Comparison of ENCODE assay signal across 15 cellular contexts in the genomic region with DNA sequence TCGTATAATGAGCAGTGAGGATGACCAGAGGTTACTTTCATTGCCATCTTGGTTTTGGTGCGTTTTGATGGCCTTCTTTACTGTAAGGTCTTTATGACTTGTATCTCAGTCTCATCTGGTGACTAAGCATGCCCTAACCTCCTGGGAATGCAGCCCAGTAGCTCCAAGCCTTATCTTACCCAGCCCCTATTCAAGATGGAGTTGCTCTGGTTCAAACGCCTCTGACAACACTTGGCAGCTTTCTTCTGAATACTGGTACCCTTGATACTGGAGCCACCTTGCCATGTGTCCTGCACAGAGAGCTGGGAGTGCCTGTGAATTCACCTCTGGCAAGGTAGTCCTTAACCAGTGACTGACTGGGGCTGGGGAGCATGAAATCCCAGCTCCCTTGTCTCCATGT.
DNase-seq lines count a peak whose midpoint lies in the region; ATAC-seq lines count a peak whose summit lies in the region.
"Had no signal": no experiment of that assay in that cellular context is flagged by ENCODE, and none has a peak within 500 bp of the region (broad histone marks: within the 10 kb centered on the region; RNA-seq: fewer than 3 reads in every experiment).

No MANE protein-coding gene starts in this region.

- H3K4me1 Mint-ChIP-seq in dendritic cell treated with granulocyte-macrophage colony-stimulating factor and Interleukin-4, amounts not matched to agents 40 ng/mL and 50 ng/mL, for 4 days (ENCODE audit: low read depth) = peaks cover 19% of the 10 kb centered on the region

- intact Hi-C loops in dendritic cell treated with granulocyte-macrophage colony-stimulating factor and Interleukin-4, amounts not matched to agents 40 ng/mL and 50 ng/mL, for 4 days (cut with micrococcal nuclease) = no loop called here

- peak overlapping the region; percentile 62 for H3K27ac Mint-ChIP-seq in dendritic cell treated with granulocyte-macrophage colony-stimulating factor and Interleukin-4, amounts not matched to agents 40 ng/mL and 50 ng/mL, for 4 days
- H3K27ac Mint-ChIP-seq: B cell; CD8-positive, alpha-beta T cell had no signal

- H3K4me3 Mint-ChIP-seq in dendritic cell treated with granulocyte-macrophage colony-stimulating factor and Interleukin-4, amounts not matched to agents 40 ng/mL and 50 ng/mL, for 4 days = no peak overlapping the region
- H3K4me3 Mint-ChIP-seq: B cell; CD8-positive, alpha-beta T cell had no signal

- H3K9me3 Mint-ChIP-seq in dendritic cell treated with granulocyte-macrophage colony-stimulating factor and Interleukin-4, amounts not matched to agents 40 ng/mL and 50 ng/mL, for 4 days = peaks cover 12% of the 10 kb centered on the region

- peaks cover 1% of the 10 kb centered on the region for H3K27me3 Mint-ChIP-seq in dendritic cell treated with granulocyte-macrophage colony-stimulating factor and Interleukin-4, amounts not matched to agents 40 ng/mL and 50 ng/mL, for 4 days
- H3K27me3 Mint-ChIP-seq: B cell had no signal

- ATAC-seq in HG03432 (IDR thresholded peaks at IDR 0.05; ENCODE audit: unreplicated experiment) (no peak), GM18519 (IDR thresholded peaks at IDR 0.05; ENCODE audit: low FRiP score, unreplicated experiment) (no peak), HG02610 (IDR thresholded peaks at IDR 0.05; ENCODE audit: unreplicated experiment) (no peak)
- ATAC-seq: CD8-positive, alpha-beta T cell had no signal

- DNase-seq in EL (peak; percentile 30), RKO (ENCODE audit: low spot score) (peak; percentile 11), kidney tubule cell (ENCODE audit: low spot score) (peak; percentile 3)
- DNase-seq: CD8-positive, alpha-beta T cell; Karpas-422; NCI-H1417; NCI-H2029; NCI-H510A; NCI-H82; SHP77 had no signal

- H3K36me3 Mint-ChIP-seq in dendritic cell treated with granulocyte-macrophage colony-stimulating factor and Interleukin-4, amounts not matched to agents 40 ng/mL and 50 ng/mL, for 4 days (ENCODE audit: low read depth) = peaks cover 22% of the 10 kb centered on the region
